Comparison of ENCODE assay signal across 11 cellular contexts in genomic region chr7:108136191-108136581, GRCh38. TPM values are rescaled to one million over a fixed set of nuclear protein-coding genes. Genes with fewer than 3 reads are reported as not detected.
DNase-seq lines count a peak whose midpoint lies in the region; ATAC-seq and TF ChIP-seq lines count a peak whose summit lies in the region.
"Had no signal": no experiment of that assay in that cellular context is flagged by ENCODE, and none has a peak within 500 bp of the region (broad histone marks: within the 10 kb centered on the region; RNA-seq: fewer than 3 reads in every experiment).

No MANE protein-coding gene starts in this region.

- no peaks in the 10 kb centered on the region for H3K4me1 ChIP-seq in GM23338 (ENCODE audit: insufficient read depth)
- H3K4me1 ChIP-seq in gastroesophageal sphincter = no peaks in the 10 kb centered on the region

- TF ChIP-seq POLR2A in gastroesophageal sphincter (IDR thresholded peaks at IDR 0.05) = no peak

- H3K4me3 ChIP-seq in GM23338 = no peak overlapping the region
- no peak overlapping the region for H3K4me3 ChIP-seq in gastroesophageal sphincter

- H3K36me3 Mint-ChIP-seq in GM23338 (ENCODE audit: low read depth) = no peaks in the 10 kb centered on the region

- ATAC-seq in GM19351 (IDR thresholded peaks at IDR 0.05; ENCODE audit: unreplicated experiment) (peak; percentile 21), HG03045 (IDR thresholded peaks at IDR 0.05; ENCODE audit: unreplicated experiment) (peak; percentile 20), GM23338 (no peak), gastroesophageal sphincter (no peak)

- no peaks in the 10 kb centered on the region for H3K27me3 Mint-ChIP-seq in GM23338 (ENCODE audit: insufficient read depth, low read depth, poor library complexity)

- no peaks in the 10 kb centered on the region for H3K9me3 Mint-ChIP-seq in GM23338

- H3F3A ChIP-seq in GM23338 (replicated peaks; ENCODE audit: low read depth) = no peaks in the 10 kb centered on the region

- H3K4me1 Mint-ChIP-seq in GM23338 = peaks cover 4% of the 10 kb centered on the region; the same call in 2 of the 3 replicates

- H3K9me2 ChIP-seq in GM23338 (ENCODE audit: insufficient read depth) = peaks cover 6% of the 10 kb centered on the region; the same call in 1 of the 2 replicates

- H3K36me3 ChIP-seq in GM23338 (ENCODE audit: insufficient read depth) = no peaks in the 10 kb centered on the region
- no peaks in the 10 kb centered on the region for H3K36me3 ChIP-seq in gastroesophageal sphincter

- no peak overlapping the region for H2AFZ ChIP-seq in GM23338

- H4K20me1 ChIP-seq in GM23338 (replicated peaks; ENCODE audit: insufficient read depth) = no peaks in the 10 kb centered on the region

- H3K79me2 ChIP-seq in GM23338 (replicated peaks; ENCODE audit: insufficient read depth) = no peaks in the 10 kb centered on the region

- no peaks in the 10 kb centered on the region for H3K9me3 ChIP-seq in gastroesophageal sphincter

- no peak overlapping the region for H3K4me2 ChIP-seq in GM23338

- no peak for TF ChIP-seq EP300 in gastroesophageal sphincter (IDR thresholded peaks at IDR 0.05)

- H3K27me3 ChIP-seq in GM23338 (ENCODE audit: insufficient read depth) (no peaks in the 10 kb centered on the region), gastroesophageal sphincter (no peaks in the 10 kb centered on the region)

- WGBS in gastroesophageal sphincter (ENCODE audit: low coverage in 1 of 2), 2 donors = 86% methylated on average over 3 of the region's 3 CpGs; no CpG with 5 or more reads in 1 of the 2 donors

- no peak overlapping the region for H3K4me3 Mint-ChIP-seq in GM23338

- no peak overlapping the region for H3K27ac Mint-ChIP-seq in GM23338

- no peak overlapping the region for H3K27ac ChIP-seq in GM23338 (ENCODE audit: low read depth)
- H3K27ac ChIP-seq in gastroesophageal sphincter = no peak overlapping the region
- H3K27ac ChIP-seq: epithelial cell of prostate had no signal

- TF ChIP-seq CTCF in GM23338 (conservative IDR thresholded peaks at IDR 0.05; ENCODE audit: low read depth in 2 of 2) (no peak), gastroesophageal sphincter (IDR thresholded peaks at IDR 0.05) (no peak)

- peak; percentile 77 to 89 for DNase-seq in AML-193 (lab: John Stamatoyannopoulos, UW)
- DNase-seq in SKM-1 (lab: John Stamatoyannopoulos, UW; ENCODE audit: unreplicated experiment) = peak; percentile 63
- no peak for DNase-seq in GM23338 (ENCODE audit: low spot score)
- DNase-seq in AG08395 (ENCODE audit: low spot score) = no peak
- DNase-seq in hypothalamus (lab: John Stamatoyannopoulos, UW) = no peak
- DNase-seq: NCI-H526 treated with DMSO at 0.1 percent for 48 hours; stimulated activated CD4-positive, alpha-beta T cell treated with anti-CD3 and anti-CD28 coated beads, Interleukin-4, amount 100 ng/mL, for 1 hour had no signal

TF ChIP-seq in GM23338, 12 proteins besides CTCF, POLR2A, EP300 and RAD21 (continues in another document):
- TF ChIP-seq EZH2phosphoT487 (IDR thresholded peaks at IDR 0.05; ENCODE audit: unreplicated experiment) (no peak), ZNF114 (CRISPR knock-in tag; IDR thresholded peaks at IDR 0.05) (no peak), NANOG (IDR thresholded peaks at IDR 0.05; ENCODE audit: borderline replicate concordance) (no peak), CREB1 (CRISPR knock-in tag; IDR thresholded peaks at IDR 0.05; ENCODE audit: low read depth) (no peak), STAT1 (IDR thresholded peaks at IDR 0.05; ENCODE audit: unreplicated experiment) (no peak), JUNB (IDR thresholded peaks at IDR 0.05; ENCODE audit: unreplicated experiment) (no peak), ZNF331 (CRISPR knock-in tag; IDR thresholded peaks at IDR 0.05; ENCODE audit: low read depth) (no peak), POLR2AphosphoS5 (IDR thresholded peaks at IDR 0.05; ENCODE audit: low read depth) (no peak), ZNF462 (CRISPR knock-in tag; IDR thresholded peaks at IDR 0.05) (no peak), EZH2 (IDR thresholded peaks at IDR 0.05; ENCODE audit: low read depth, unreplicated experiment) (no peak)
- TF ChIP-seq, protein P1, sequence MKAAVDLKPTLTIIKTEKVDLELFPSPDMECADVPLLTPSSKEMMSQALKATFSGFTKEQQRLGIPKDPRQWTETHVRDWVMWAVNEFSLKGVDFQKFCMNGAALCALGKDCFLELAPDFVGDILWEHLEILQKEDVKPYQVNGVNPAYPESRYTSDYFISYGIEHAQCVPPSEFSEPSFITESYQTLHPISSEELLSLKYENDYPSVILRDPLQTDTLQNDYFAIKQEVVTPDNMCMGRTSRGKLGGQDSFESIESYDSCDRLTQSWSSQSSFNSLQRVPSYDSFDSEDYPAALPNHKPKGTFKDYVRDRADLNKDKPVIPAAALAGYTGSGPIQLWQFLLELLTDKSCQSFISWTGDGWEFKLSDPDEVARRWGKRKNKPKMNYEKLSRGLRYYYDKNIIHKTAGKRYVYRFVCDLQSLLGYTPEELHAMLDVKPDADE (IDR thresholded peaks at IDR 0.05) = no peak

RNA-seq across cellular contexts. Expression of gene LAMB4, which starts 6.0 kb away (rescaled TPM):
- total RNA-seq in GM23338 (2014; rRNA removed; shearing (Covaris generic)) = not detected in 2 replicates
- not detected in 2 replicates for polyA plus RNA-seq in GM23338 (2016; fragmentation: Nextera tagmentation; extraction: Ambion mirVana)
- under 1 TPM in 2 of 4 donors, not detected in 2; 0.23 to 0.82 TPM for total RNA-seq in gastroesophageal sphincter

Comparison
In these comparisons a context has a peak if more than half of its experiments do, and no peak if none do; other contexts are left out.
1. DNase-seq: peak in AML-193 (2 of 2) and SKM-1 (single experiment); none in GM23338 (single experiment), AG08395 (single experiment) and hypothalamus (0 of 51).
2. ATAC-seq: peak in GM19351 (single experiment) and HG03045 (single experiment); none in GM23338 (single experiment) and gastroesophageal sphincter (single experiment).